18 cellular contexts compared by ENCODE assay signal in genomic region chr16:17084134-17084533, GRCh38.
DNase-seq lines count a peak whose midpoint lies in the region; ATAC-seq, FAIRE-seq and TF ChIP-seq lines count a peak whose summit lies in the region.
"Had no signal": no experiment of that assay in that cellular context is flagged by ENCODE, and none has a peak within 500 bp of the region (broad histone marks: within the 10 kb centered on the region; RNA-seq: fewer than 3 reads in every experiment).

No MANE protein-coding gene starts in this region.

- H3K9me3 ChIP-seq in HCT116 (ENCODE audit: control insufficient read depth in 1 of 2, insufficient read depth in 1 of 2, low read depth in 1 of 2, low read length in 2 of 2) (no peaks in the 10 kb centered on the region), H1 (ENCODE audit: insufficient read depth in 2 of 2, low read depth in 1 of 2, low read length in 1 of 2) (peaks cover 0 to 7% of the 10 kb centered on the region in 2 experiments; a peak in 2 of 4 replicates), neural cell (ENCODE audit: low read length) (no peaks in the 10 kb centered on the region)
- H3K9me3 ChIP-seq: Peyer's patch had no signal

- TF ChIP-seq EP300 in H1 (IDR thresholded peaks at IDR 0.05; ENCODE audit: borderline replicate concordance in 1 of 2, low read depth in 2 of 2, low read length in 2 of 2) (no peak), neural cell (conservative IDR thresholded peaks at IDR 0.05; ENCODE audit: poor library complexity, severe bottlenecking) (no peak)

- H2BK120ac ChIP-seq in H1 (replicated peaks; ENCODE audit: low read depth, low read length) = peak overlapping the region; percentile 18

- no peak overlapping the region for H3K4ac ChIP-seq in H1 (replicated peaks; ENCODE audit: insufficient read length, low read depth, low read length)

- H2AK5ac ChIP-seq in H1 (ENCODE audit: low read depth, low read length) = no peak overlapping the region

- no peaks in the 10 kb centered on the region for H3K79me1 ChIP-seq in H1 (ENCODE audit: low read depth, low read length)

- H3K4me3 ChIP-seq in HCT116 (replicated peaks in 1 of 2; ENCODE audit: low read depth in 1 of 2, low read length in 2 of 2) = no peak overlapping the region
- peak overlapping the region in 1 of 4 experiments; percentile 40; a peak in 1 of 8 replicates for H3K4me3 ChIP-seq in H1 (ENCODE audit: extremely low read depth in 1 of 4, insufficient read depth in 2 of 4, low read depth in 3 of 4, low read length in 4 of 4)
- no peak overlapping the region for H3K4me3 ChIP-seq in neural cell (ENCODE audit: low read length)
- H3K4me3 ChIP-seq: Peyer's patch had no signal

- POLR2A ChIA-PET in HCT116 (lab: Charles Lee) = no interaction called here
- POLR2A ChIA-PET in H1 (lab: Charles Lee; ENCODE audit: partially characterized antibody) = interaction anchor here (0.8 to 2.7 kb wide), 5 partner anchors 14 to 31 kb away, joined by 3 to 11 read pairs (median 6); no protein-coding TSS in a partner anchor

- DNase-seq in HCT116 (ENCODE audit: low read depth, low spot score) = no peak
- DNase-seq in H1 (ENCODE audit: low read depth in 1 of 2, low spot score in 2 of 2) = no peak
- DNase-seq in SW480 (ENCODE audit: low spot score) = no peak
- DNase-seq in activated CD8-positive, alpha-beta memory T cell treated with anti-CD3 and anti-CD28 coated beads for 24 hours = no peak
- no peak for DNase-seq in amygdala (lab: John Stamatoyannopoulos, UW)
- DNase-seq: ACHN, C1 segment of cervical spinal cord, DMS 273 treated with DMSO at 0.1 percent for 48 hours, DND-41, IMR-90, Kasumi-1, MM.1S, NCI-H1092 treated with DMSO at 0.1 percent for 48 hours, NCI-H146, Peyer's patch had no signal

- H3K14ac ChIP-seq in H1 (ENCODE audit: insufficient read length) = no peak overlapping the region

- CTCF ChIA-PET in HCT116 (lab: Charles Lee) = no interaction called here
- CTCF ChIA-PET in H1 (lab: Charles Lee; ENCODE audit: partially characterized antibody) = interaction anchor here (1.5 to 2.1 kb wide), 2 partner anchors 10 to 17 kb away, joined by 6 read pairs; no protein-coding TSS in a partner anchor

- TF ChIP-seq POLR2A in HCT116 (IDR thresholded peaks at IDR 0.05; ENCODE audit: borderline replicate concordance, extremely low read depth, insufficient read depth, insufficient read length) (no peak), H1 (IDR thresholded peaks at IDR 0.05; ENCODE audit: control extremely low read depth in 1 of 2, low read depth in 2 of 2, low read length in 2 of 2) (no peak)

- TF ChIP-seq CTCF in HCT116 (IDR thresholded peaks at IDR 0.05 in 2 of 3, conservative IDR thresholded peaks at IDR 0.05 in 1 of 3; ENCODE audit: borderline replicate concordance in 1 of 3, insufficient read depth in 1 of 3, low read depth in 2 of 3, low read length in 2 of 3) (no peak), H1 (IDR thresholded peaks at IDR 0.05; ENCODE audit: control extremely low read depth in 1 of 3, insufficient read depth in 1 of 3, low read depth in 1 of 3, low read length in 3 of 3) (no peak), neural cell (IDR thresholded peaks at IDR 0.05; ENCODE audit: poor library complexity, severe bottlenecking) (no peak)

- H3F3A ChIP-seq in neural cell (ENCODE audit: insufficient read depth, low read length, poor library complexity, severe bottlenecking) = no peaks in the 10 kb centered on the region

- H3K56ac ChIP-seq in H1 (replicated peaks; ENCODE audit: insufficient read length, low read depth, low read length) = no peak overlapping the region

- ATAC-seq in HCT116 = no peak
- ATAC-seq: Right ventricle myocardium inferior had no signal

- no peak overlapping the region for H3K23ac ChIP-seq in H1 (ENCODE audit: insufficient read length)

- intact Hi-C loops in HCT116 (cut with micrococcal nuclease) = no loop called here

- H3K36me3 ChIP-seq in HCT116 (ENCODE audit: control insufficient read depth in 1 of 2, insufficient read depth in 2 of 2, low read length in 2 of 2) (no peaks in the 10 kb centered on the region), H1 (ENCODE audit: control insufficient read depth in 2 of 4, insufficient read depth in 4 of 4, low read length in 3 of 4) (no peaks in the 10 kb centered on the region), neural cell (ENCODE audit: insufficient read depth, low read length) (no peaks in the 10 kb centered on the region)
- H3K36me3 ChIP-seq: Peyer's patch had no signal

- no peaks in the 10 kb centered on the region for H4K20me1 ChIP-seq in HCT116 (ENCODE audit: insufficient read depth)
- H4K20me1 ChIP-seq in H1 (replicated peaks in 1 of 2; ENCODE audit: control insufficient read depth in 1 of 2, insufficient read depth in 2 of 2, low read length in 2 of 2) = no peaks in the 10 kb centered on the region
- no peaks in the 10 kb centered on the region for H4K20me1 ChIP-seq in neural cell (ENCODE audit: insufficient read depth)

- H3K9ac ChIP-seq in HCT116 (ENCODE audit: low read length) (no peak overlapping the region), H1 (replicated peaks in 1 of 4; ENCODE audit: extremely low read depth in 1 of 4, low read depth in 3 of 4, low read length in 3 of 4) (peak overlapping the region in 1 of 4 experiments; percentile 37; a peak in 1 of 7 replicates), neural cell (ENCODE audit: low read length) (no peak overlapping the region)

- WGBS in H1 (ENCODE audit: extremely low coverage in 1 of 2, insufficient coverage in 1 of 2, insufficient read length in 1 of 2, insufficient replicate concordance in 2 of 2, low coverage in 1 of 2, low lambda C conversion rate in 2 of 2, missing lambda C conversion rate in 1 of 2), 2 experiments = 80% methylated on average over 2 of the region's 2 CpGs; no CpG with 5 or more reads in 1 of the 2 experiments

- FAIRE-seq in H1 (lab: Jason Lieb, UNC) = no peak

- no peaks in the 10 kb centered on the region for H3K9me2 ChIP-seq in HCT116 (ENCODE audit: insufficient read depth)
- no peaks in the 10 kb centered on the region for H3K9me2 ChIP-seq in neural cell (ENCODE audit: insufficient read depth, low read length)

- H2AFZ ChIP-seq in HCT116 (ENCODE audit: low read depth, low read length, poor library complexity, severe bottlenecking) (no peak overlapping the region), H1 (ENCODE audit: low read length) (no peak overlapping the region), neural cell (ENCODE audit: low read depth, low read length) (no peak overlapping the region)

- no peak overlapping the region for H2BK20ac ChIP-seq in H1 (ENCODE audit: low read length)

- peaks cover 7% of the 10 kb centered on the region; the same call in 1 of the 2 replicates for H3K27me3 ChIP-seq in HCT116 (ENCODE audit: insufficient read depth, low read length)
- no peaks in the 10 kb centered on the region; a peak in 2 of 7 replicates for H3K27me3 ChIP-seq in H1 (replicated peaks in 1 of 4; ENCODE audit: control insufficient read depth in 3 of 4, extremely low read depth in 1 of 4, insufficient read depth in 3 of 4, low read length in 3 of 4)
- H3K27me3 ChIP-seq in neural cell (ENCODE audit: insufficient read depth, low read depth, low read length) = no peaks in the 10 kb centered on the region
- H3K27me3 ChIP-seq: Peyer's patch had no signal

- H3K79me2 ChIP-seq in HCT116 (ENCODE audit: insufficient read depth, low read length) (no peaks in the 10 kb centered on the region), H1 (ENCODE audit: control insufficient read depth in 1 of 2, insufficient read depth in 2 of 2, low read length in 2 of 2) (no peaks in the 10 kb centered on the region), neural cell (replicated peaks; ENCODE audit: insufficient read depth, low read length) (no peaks in the 10 kb centered on the region)

- no peak overlapping the region for H4K91ac ChIP-seq in H1 (replicated peaks; ENCODE audit: insufficient read length, low read length)

- H3K4me2 ChIP-seq in HCT116 (ENCODE audit: low read length) = no peak overlapping the region
- peak overlapping the region; percentile 33 to 66 for H3K4me2 ChIP-seq in H1 (ENCODE audit: insufficient read depth in 1 of 2, low read depth in 2 of 2, low read length in 2 of 2)
- H3K4me2 ChIP-seq in neural cell (ENCODE audit: low read length) = no peak overlapping the region

- H3K27ac ChIP-seq in HCT116 (ENCODE audit: low read depth, low read length) (no peak overlapping the region), H1 (ENCODE audit: low read depth, low read length) (peak overlapping the region; percentile 88), neural cell (ENCODE audit: low read length) (peak overlapping the region; percentile 56)
- H3K27ac ChIP-seq: Peyer's patch had no signal

- H3K18ac ChIP-seq in H1 (ENCODE audit: extremely low read depth, low read length) = no peak overlapping the region; the same call in 1 of the 2 replicates

- TF ChIP-seq RAD21 in HCT116 (IDR thresholded peaks at IDR 0.05; ENCODE audit: low read depth) (no peak), H1 (IDR thresholded peaks at IDR 0.05 in 1 of 2, conservative IDR thresholded peaks at IDR 0.05 in 1 of 2; ENCODE audit: low read depth in 2 of 2, low read length in 2 of 2) (no peak), neural cell (conservative IDR thresholded peaks at IDR 0.05) (no peak)

- H4K8ac ChIP-seq in H1 (ENCODE audit: extremely low read depth, insufficient read depth, low read length) = no peak overlapping the region

- H2BK15ac ChIP-seq in H1 (ENCODE audit: low read length) = no peak overlapping the region

- H2BK12ac ChIP-seq in H1 (ENCODE audit: low read depth, low read length) = peak overlapping the region; percentile 20; the same call in 1 of the 2 replicates

- RAD21 ChIA-PET in HCT116 (lab: Charles Lee; ENCODE audit: low non-redundant PET in 1 of 2, low total read pairs in 2 of 2, uncharacterized antibody in 2 of 2, unreplicated experiment in 2 of 2) = no interaction called here

- no peaks in the 10 kb centered on the region for H3K23me2 ChIP-seq in H1 (ENCODE audit: low read depth, low read length)

- H2BK5ac ChIP-seq in H1 (ENCODE audit: low read depth, low read length) = peak overlapping the region; percentile 11

- no TSS peak for BruUV-seq in HCT116 (replicated peaks; lab: Mats Ljungman, UMichigan)

- H4K5ac ChIP-seq in H1 (ENCODE audit: insufficient read length, low read depth, low read length) = no peak overlapping the region

- H3K4me1 ChIP-seq in HCT116 (ENCODE audit: control insufficient read depth in 1 of 2, insufficient read depth in 2 of 2, low read length in 2 of 2) (no peaks in the 10 kb centered on the region), H1 (replicated peaks in 1 of 4; ENCODE audit: control insufficient read depth in 3 of 4, insufficient read depth in 4 of 4, low read length in 3 of 4) (peaks cover 9 to 30% (median 18%) of the 10 kb centered on the region in 4 experiments; a peak in 6 of 7 replicates)
- H3K4me1 ChIP-seq: Peyer's patch had no signal

TF ChIP-seq in HCT116, 20 proteins besides CTCF, POLR2A, EP300 and RAD21 (continues in another document):
- no peak for TF ChIP-seq CBX3 (IDR thresholded peaks at IDR 0.05; ENCODE audit: low read depth)

TF ChIP-seq in PFSK-1, 5 proteins besides CTCF, POLR2A, EP300 and RAD21 (continues in another document):
- TF ChIP-seq TAF1 (IDR thresholded peaks at IDR 0.05; ENCODE audit: borderline replicate concordance, insufficient read depth, low read length) = no peak

TF ChIP-seq in neural cell, 6 proteins besides CTCF, POLR2A, EP300 and RAD21 (continues in another document):
- TF ChIP-seq TAF1 (IDR thresholded peaks at IDR 0.05; ENCODE audit: low read depth) (no peak), MXI1 (conservative IDR thresholded peaks at IDR 0.05; ENCODE audit: poor library complexity, severe bottlenecking) (no peak), SMC3 (conservative IDR thresholded peaks at IDR 0.05; ENCODE audit: poor library complexity) (no peak)

Comparison
In these comparisons a context has a peak if more than half of its experiments do, and no peak if none do; other contexts are left out.
1. H3K4me2 ChIP-seq: peak in H1 (2 of 2); none in HCT116 (single experiment) and neural cell (single experiment).